Comparison of ENCODE assay signal across 8 cellular contexts in genomic region chr19:34145741-34146202, GRCh38. TPM values are rescaled to one million over a fixed set of nuclear protein-coding genes. Genes with fewer than 3 reads are reported as not detected.
DNase-seq lines count a peak whose midpoint lies in the region; ATAC-seq and TF ChIP-seq lines count a peak whose summit lies in the region.

No MANE protein-coding gene starts in this region.

- peak; percentile 79 for TF ChIP-seq CTCF in AG09319 (IDR thresholded peaks at IDR 0.05; ENCODE audit: low read depth, low read length)
- TF ChIP-seq CTCF in endodermal cell (conservative IDR thresholded peaks at IDR 0.05), result peak; percentile 91

- H3K9me3 Mint-ChIP-seq in endodermal cell, result peaks cover 8% of the 10 kb centered on the region

- 0 to 16% methylated on average over 5 to 7 of the region's 7 CpGs for WGBS in endodermal cell (ENCODE audit: insufficient coverage in 1 of 2, insufficient read length in 1 of 2), 2 experiments

- H3K27me3 ChIP-seq in endodermal cell (ENCODE audit: control insufficient read depth, insufficient read depth, low read length, poor library complexity, severe bottlenecking), result no peaks in the 10 kb centered on the region

- H3K4me3 Mint-ChIP-seq in endodermal cell, result no peak overlapping the region

- peaks cover 4% of the 10 kb centered on the region for H3K27me3 Mint-ChIP-seq in endodermal cell (ENCODE audit: insufficient read depth)

- H3K4me1 Mint-ChIP-seq in endodermal cell, result peaks cover 9% of the 10 kb centered on the region

- peaks cover 3% of the 10 kb centered on the region for H3K4me1 ChIP-seq in endodermal cell (ENCODE audit: control insufficient read depth, insufficient read depth, low read length)

- DNase-seq in AG09319 (ENCODE audit: extremely low read depth, low read depth) (no peak), GM19240 (ENCODE audit: insufficient read length, low spot score) (peak; percentile 28), NCI-H69 (lab: John Stamatoyannopoulos, UW) (peak; percentile 64), endodermal cell (peak; percentile 77), myocyte (ENCODE audit: low read depth) (peak; percentile 61), superior temporal gyrus (ENCODE audit: extremely low spot score) (peak; percentile 83)
- DNase-seq in activated CD4-positive, alpha-beta T cell treated with anti-CD3 and anti-CD28 coated beads, Interleukin-2, amount 50 U/mL, for 48 hours, result peak; percentile 51 to 55

- no peak for ATAC-seq in HG03280 (IDR thresholded peaks at IDR 0.05; ENCODE audit: unreplicated experiment)

- H3K36me3 ChIP-seq in endodermal cell (ENCODE audit: control insufficient read depth, insufficient read depth, low read length), result no peaks in the 10 kb centered on the region

- H3K27ac ChIP-seq in endodermal cell (ENCODE audit: low read depth, low read length), result no peak overlapping the region

- no peak overlapping the region for H3K4me3 ChIP-seq in endodermal cell (ENCODE audit: low read length)

- H3K9ac ChIP-seq in endodermal cell (ENCODE audit: extremely low read depth, low read length, poor library complexity, severe bottlenecking), result no peak overlapping the region

- no peaks in the 10 kb centered on the region for H3K36me3 Mint-ChIP-seq in endodermal cell (ENCODE audit: low read depth)

- peaks cover 10% of the 10 kb centered on the region for H3K9me3 ChIP-seq in endodermal cell (ENCODE audit: control insufficient read depth, low read length)

- H3K27ac Mint-ChIP-seq in endodermal cell, result no peak overlapping the region

RNA-seq across cellular contexts. Expression of gene LSM14A, which starts 26.5 kb away (rescaled TPM):
- 100 to 1,000 TPM; 188 to 192 TPM for total RNA-seq in endodermal cell
- polyA plus RNA-seq in endodermal cell (2013, experiment 1 of 2), result 158 TPM
- 144 TPM for polyA plus RNA-seq in endodermal cell (2013, experiment 2 of 2)
- 63.7 and 73.7 TPM in 2 replicates for total RNA-seq in myocyte
- 46.4 TPM for polyA plus RNA-seq in myocyte (2012)
